Comparison of ENCODE assay signal across 8 cellular contexts in the genomic region with DNA sequence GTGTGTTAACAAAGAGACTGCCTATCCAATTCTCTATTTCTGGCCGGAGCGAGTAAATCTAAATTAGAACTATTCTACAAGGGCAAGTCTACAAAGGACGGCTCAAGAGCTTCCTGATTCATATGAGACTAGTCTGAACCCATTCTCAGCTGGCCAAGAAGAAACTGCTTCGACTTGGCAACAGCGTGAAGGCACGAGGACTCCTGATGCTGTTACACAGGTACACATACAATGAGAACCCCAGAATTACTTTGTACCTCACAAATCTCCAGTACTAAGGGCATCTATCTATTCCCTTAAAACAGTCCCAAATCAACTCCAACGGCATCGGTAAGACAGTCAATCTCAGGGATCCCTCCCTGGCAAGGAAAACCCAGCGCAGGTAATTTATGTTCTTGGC. TPM values are rescaled to one million over a fixed set of nuclear protein-coding genes. Genes with fewer than 3 reads are reported as not detected.
DNase-seq lines count a peak whose midpoint lies in the region; ATAC-seq and TF ChIP-seq lines count a peak whose summit lies in the region.

No MANE protein-coding gene starts in this region.

- H3K36me3 ChIP-seq in BLaER1 treated with 17β-estradiol and CSF1 and Interleukin-3, amounts not matched to agents 10 nM and 100 nM = peaks cover 24 to 49% (median 46%) of the 10 kb centered on the region in 11 experiments; a peak in 21 of 22 replicates
- H3K36me3 ChIP-seq in MM.1S (replicated peaks; ENCODE audit: insufficient read depth, low read length) (no peaks in the 10 kb centered on the region), neural cell (ENCODE audit: insufficient read depth, low read length) (no peaks in the 10 kb centered on the region)

- no peak for TF ChIP-seq EP300 in neural cell (conservative IDR thresholded peaks at IDR 0.05; ENCODE audit: poor library complexity, severe bottlenecking)

- H3K79me2 ChIP-seq in MM.1S (ENCODE audit: low read length) (peaks cover 64% of the 10 kb centered on the region), neural cell (replicated peaks; ENCODE audit: insufficient read depth, low read length) (peaks cover 55% of the 10 kb centered on the region)

- H3K4me1 ChIP-seq in BLaER1 treated with 17β-estradiol and CSF1 and Interleukin-3, amounts not matched to agents 10 nM and 100 nM = peaks cover 27 to 56% (median 34%) of the 10 kb centered on the region in 10 experiments
- peaks cover 9% of the 10 kb centered on the region; the same call in 1 of the 2 replicates for H3K4me1 ChIP-seq in MM.1S (ENCODE audit: low read length)

- H3K4me2 ChIP-seq in BLaER1 treated with 17β-estradiol and CSF1 and Interleukin-3, amounts not matched to agents 10 nM and 100 nM = peak overlapping the region; percentile 74 to 99 (median 94)
- H3K4me2 ChIP-seq in MM.1S (ENCODE audit: low read depth, low read length) (peak overlapping the region; percentile 95), neural cell (ENCODE audit: low read length) (peak overlapping the region; percentile 97)

- ATAC-seq in effector memory CD8-positive, alpha-beta T cell (replicated peaks) = no peak
- ATAC-seq in HG03097 (IDR thresholded peaks at IDR 0.05; ENCODE audit: low FRiP score, unreplicated experiment) (no peak), GM21723 (IDR thresholded peaks at IDR 0.05; ENCODE audit: unreplicated experiment) (no peak)

- peak overlapping the region; percentile 83 to 100 (median 99) for H3K4me3 ChIP-seq in BLaER1 treated with 17β-estradiol and CSF1 and Interleukin-3, amounts not matched to agents 10 nM and 100 nM
- peak overlapping the region; percentile 99 for H3K4me3 ChIP-seq in MM.1S (ENCODE audit: low read length)
- H3K4me3 ChIP-seq in neural cell (ENCODE audit: low read length) = peak overlapping the region; percentile 95

- peak overlapping the region; percentile 85 to 88 for H3K4me3 Mint-ChIP-seq in effector memory CD8-positive, alpha-beta T cell

- peaks cover 58 to 72% (median 63%) of the 10 kb centered on the region in 11 experiments for H4K20me1 ChIP-seq in BLaER1 treated with 17β-estradiol and CSF1 and Interleukin-3, amounts not matched to agents 10 nM and 100 nM
- H4K20me1 ChIP-seq in MM.1S (ENCODE audit: insufficient read depth, low read length) (0 out of 2 replicates have a peak, but pooled peaks cover 4% of the 10 kb centered on the region), neural cell (ENCODE audit: insufficient read depth) (peaks cover 4% of the 10 kb centered on the region)

- peaks cover 29 to 46% of the 10 kb centered on the region in 2 donors for H3K4me1 Mint-ChIP-seq in effector memory CD8-positive, alpha-beta T cell (ENCODE audit: low read depth in 2 of 2)

- no peak for TF ChIP-seq CTCF in MM.1S (IDR thresholded peaks at IDR 0.05; ENCODE audit: low read length)
- TF ChIP-seq CTCF in neural cell (IDR thresholded peaks at IDR 0.05; ENCODE audit: poor library complexity, severe bottlenecking) = no peak

- H3K9me3 Mint-ChIP-seq in effector memory CD8-positive, alpha-beta T cell = no peaks in the 10 kb centered on the region

- no peak for DNase-seq in MM.1S
- DNase-seq in effector memory CD8-positive, alpha-beta T cell = no peak
- DNase-seq in HuH-7 (ENCODE audit: low spot score) = no peak
- no peak for DNase-seq in caudate nucleus (lab: John Stamatoyannopoulos, UW)

- H3K9ac ChIP-seq in BLaER1 treated with 17β-estradiol and CSF1 and Interleukin-3, amounts not matched to agents 10 nM and 100 nM = peak overlapping the region; percentile 93 to 99 (median 98)
- H3K9ac ChIP-seq in MM.1S (ENCODE audit: low read length) (peak overlapping the region; percentile 96; the same call in 1 of the 2 replicates), neural cell (ENCODE audit: low read length) (peak overlapping the region; percentile 92)

- no peaks in the 10 kb centered on the region for H3K9me3 ChIP-seq in BLaER1 treated with 17β-estradiol and CSF1 and Interleukin-3, amounts not matched to agents 10 nM and 100 nM (replicated peaks in 1 of 11)
- H3K9me3 ChIP-seq in MM.1S (replicated peaks; ENCODE audit: insufficient read depth, low read length) (no peaks in the 10 kb centered on the region), neural cell (ENCODE audit: low read length) (no peaks in the 10 kb centered on the region)

- H3K27ac ChIP-seq in BLaER1 treated with 17β-estradiol and CSF1 and Interleukin-3, amounts not matched to agents 10 nM and 100 nM = peak overlapping the region; percentile 90 to 99 (median 97); a peak in 17 of 22 replicates
- no peak overlapping the region for H3K27ac ChIP-seq in MM.1S (ENCODE audit: low read length)
- H3K27ac ChIP-seq in neural cell (ENCODE audit: low read length) = peak overlapping the region; percentile 82
- no peak overlapping the region for H3K27ac ChIP-seq in caudate nucleus (ENCODE audit: low read depth, low read length)

- H3K36me3 Mint-ChIP-seq in effector memory CD8-positive, alpha-beta T cell (ENCODE audit: insufficient read depth) = peaks cover 26% of the 10 kb centered on the region

- H3K27ac Mint-ChIP-seq in effector memory CD8-positive, alpha-beta T cell = peak overlapping the region; percentile 75 to 87

- H3F3A ChIP-seq in MM.1S (ENCODE audit: insufficient read depth, low read length) (peaks cover 4% of the 10 kb centered on the region; the same call in 1 of the 2 replicates), neural cell (ENCODE audit: insufficient read depth, low read length, poor library complexity, severe bottlenecking) (no peaks in the 10 kb centered on the region)

- H2AFZ ChIP-seq in MM.1S (ENCODE audit: low read length) (no peak overlapping the region), neural cell (ENCODE audit: low read depth, low read length) (no peak overlapping the region)

- no peaks in the 10 kb centered on the region for H3K9me2 ChIP-seq in MM.1S (replicated peaks; ENCODE audit: insufficient read depth, low read length)
- H3K9me2 ChIP-seq in neural cell (ENCODE audit: insufficient read depth, low read length) = no peaks in the 10 kb centered on the region

- peaks cover under 1 to 2% of the 10 kb centered on the region in 2 donors for H3K27me3 Mint-ChIP-seq in effector memory CD8-positive, alpha-beta T cell

- peaks cover 0 to 18% (median 5%) of the 10 kb centered on the region in 11 experiments; a peak in 11 of 22 replicates for H3K27me3 ChIP-seq in BLaER1 treated with 17β-estradiol and CSF1 and Interleukin-3, amounts not matched to agents 10 nM and 100 nM
- H3K27me3 ChIP-seq in MM.1S (replicated peaks; ENCODE audit: insufficient read depth, low read length) (no peaks in the 10 kb centered on the region), neural cell (ENCODE audit: insufficient read depth, low read depth, low read length) (no peaks in the 10 kb centered on the region)

- no peak for TF ChIP-seq RAD21 in neural cell (conservative IDR thresholded peaks at IDR 0.05)

TF ChIP-seq in neural cell, 6 proteins besides CTCF, POLR2A, EP300 and RAD21:
- TF ChIP-seq SMC3 (conservative IDR thresholded peaks at IDR 0.05; ENCODE audit: poor library complexity) = no peak
- TF ChIP-seq EZH2 (IDR thresholded peaks at IDR 0.05; ENCODE audit: borderline replicate concordance, insufficient read depth, low read length, poor library complexity, severe bottlenecking) = no peak
- TF ChIP-seq REST (IDR thresholded peaks at IDR 0.05; ENCODE audit: borderline replicate concordance) = no peak
- TF ChIP-seq MXI1 (conservative IDR thresholded peaks at IDR 0.05; ENCODE audit: poor library complexity, severe bottlenecking) = no peak

RNA-seq across cellular contexts. Expression of gene CRK, which starts 1.5 kb away (rescaled TPM):
- 105 and 111 TPM in 2 replicates for polyA plus RNA-seq in neural cell
- polyA minus RNA-seq in neural cell = 111 and 115 TPM in 2 replicates

RNA-seq across cellular contexts. Expression of gene MYO1C, which starts 37.9 kb away (rescaled TPM):
- polyA plus RNA-seq in neural cell = 5.7 and 5.8 TPM in 2 replicates
- polyA minus RNA-seq in neural cell = 8.0 and 8.9 TPM in 2 replicates

RNA-seq across cellular contexts. Expression of gene YWHAE, which starts 54.5 kb away (rescaled TPM):
- polyA plus RNA-seq in neural cell = 594 and 646 TPM in 2 replicates
- 675 and 954 TPM in 2 replicates for polyA minus RNA-seq in neural cell

Comparison
In these comparisons a context has a peak if more than half of its experiments do, and no peak if none do; other contexts are left out.
1. H3K27ac ChIP-seq: peak in BLaER1 treated with 17β-estradiol and CSF1 and Interleukin-3, amounts not matched to agents 10 nM and 100 nM (11 of 11) and neural cell (single experiment); none in MM.1S (single experiment) and caudate nucleus (single experiment).
2. Peak in every context shown above with its lines, with median percentiles within 50 percentile points of each other: H3K4me2 ChIP-seq, H3K4me3 ChIP-seq and H3K9ac ChIP-seq.